Comparison of ENCODE assay signal across 1 cellular context in the genomic region with DNA sequence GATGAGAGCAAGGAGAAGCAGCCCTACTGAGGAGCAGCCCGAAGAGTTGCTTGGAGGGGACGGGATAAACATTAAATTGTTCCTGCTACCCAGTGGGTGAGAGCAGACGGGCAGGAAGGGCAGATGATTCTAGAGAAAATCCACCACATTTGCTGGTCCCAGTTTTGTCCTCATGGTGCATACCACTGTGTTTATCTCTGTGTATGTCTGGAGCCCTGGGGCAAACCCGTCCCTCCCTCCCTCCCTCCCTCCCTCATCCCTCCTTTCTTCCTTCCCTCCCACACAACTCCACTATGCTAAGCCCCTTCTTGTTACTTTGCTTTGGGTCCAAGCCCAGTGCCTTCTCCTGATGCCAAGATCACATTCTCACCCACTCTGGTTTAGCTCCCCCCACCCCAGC.
TF ChIP-seq lines count a peak whose summit lies in the region.

No MANE protein-coding gene starts in this region.

TF ChIP-seq in H1, 55 proteins besides CTCF, POLR2A, EP300 and RAD21:
- TF ChIP-seq KDM1A (IDR thresholded peaks at IDR 0.05; ENCODE audit: borderline replicate concordance, low read length): no peak
- no peak for TF ChIP-seq KDM4A (IDR thresholded peaks at IDR 0.05; ENCODE audit: low read depth, low read length, severe bottlenecking)
- no peak for TF ChIP-seq SIN3A (conservative IDR thresholded peaks at IDR 0.05 in 1 of 2, IDR thresholded peaks at IDR 0.05 in 1 of 2; ENCODE audit: low read depth in 1 of 2, low read length in 2 of 2)
- no peak for TF ChIP-seq BACH1 (IDR thresholded peaks at IDR 0.05; ENCODE audit: low read length)
- TF ChIP-seq SP1 (IDR thresholded peaks at IDR 0.05; ENCODE audit: low read depth, low read length): no peak
- no peak for TF ChIP-seq YY1 (IDR thresholded peaks at IDR 0.05; ENCODE audit: low read depth, low read length)
- TF ChIP-seq SP4 (IDR thresholded peaks at IDR 0.05; ENCODE audit: low read length): no peak
- TF ChIP-seq BCL11A (IDR thresholded peaks at IDR 0.05; ENCODE audit: low read depth in 2 of 2, low read length in 2 of 2): no peak
- TF ChIP-seq EZH2 (IDR thresholded peaks at IDR 0.05; ENCODE audit: low read depth, low read length, severe bottlenecking): no peak
- TF ChIP-seq SUZ12 (IDR thresholded peaks at IDR 0.05; ENCODE audit: low read length): no peak
- no peak for TF ChIP-seq CEBPB (IDR thresholded peaks at IDR 0.05; ENCODE audit: low read depth, low read length)
- TF ChIP-seq CBX5 (IDR thresholded peaks at IDR 0.05; ENCODE audit: low read depth, low read length): no peak
- TF ChIP-seq BRCA1 (IDR thresholded peaks at IDR 0.05; ENCODE audit: low read depth, low read length): no peak
- TF ChIP-seq TEAD4 (IDR thresholded peaks at IDR 0.05; ENCODE audit: low read depth, low read length): no peak
- no peak for TF ChIP-seq HDAC6 (IDR thresholded peaks at IDR 0.05; ENCODE audit: low read depth, low read length)
- TF ChIP-seq SP2 (IDR thresholded peaks at IDR 0.05; ENCODE audit: low read length): no peak
- TF ChIP-seq MAFK (IDR thresholded peaks at IDR 0.05; ENCODE audit: low read depth, low read length): no peak
- no peak for TF ChIP-seq HDAC2 (IDR thresholded peaks at IDR 0.05; ENCODE audit: borderline replicate concordance in 1 of 2, low read depth in 2 of 2, low read length in 2 of 2)
